In genomic region chr22:37318255-37319109, GRCh38 we compare ENCODE assay signal across 21 cellular contexts. TPM values are rescaled to one million over a fixed set of nuclear protein-coding genes. Genes with fewer than 3 reads are reported as not detected.
DNase-seq lines count a peak whose midpoint lies in the region; ATAC-seq and TF ChIP-seq lines count a peak whose summit lies in the region.
"Had no signal": no experiment of that assay in that cellular context is flagged by ENCODE, and none has a peak within 500 bp of the region (broad histone marks: within the 10 kb centered on the region; RNA-seq: fewer than 3 reads in every experiment).

No MANE protein-coding gene starts in this region.

- POLR2A ChIA-PET in AG04450 (lab: Yijun Ruan, JAX) = no interaction called here
- POLR2A ChIA-PET in HEK293 (lab: Yijun Ruan, JAX) = interaction anchor here (0.7 kb wide), 1 partner anchor 138 kb away, joined by 4 read pairs; no protein-coding TSS in a partner anchor
- POLR2A ChIA-PET in activated B cell treated with CpG ODN at 0.5 μM for 24 hours (lab: Charles Lee) = no interaction called here
- POLR2A ChIA-PET in naive thymus-derived CD4-positive, alpha-beta T cell (lab: Charles Lee) = no interaction called here

- intact Hi-C loops in activated B cell treated with CpG ODN at 0.5 μM for 24 hours (cut with micrococcal nuclease) (no loop called here), head of caudate nucleus (cut with DNase I) (loop anchor here (5.0 kb wide), 1 partner anchor 139 kb away; no protein-coding TSS in a partner anchor)
- intact Hi-C loops in naive thymus-derived CD4-positive, alpha-beta T cell (cut with micrococcal nuclease) = no loop called here

- H3K36me3 ChIP-seq in HEK293 (ENCODE audit: control insufficient read depth in 2 of 2, insufficient read depth in 1 of 2, low read length in 2 of 2) (no peaks in the 10 kb centered on the region), Karpas-422 (ENCODE audit: insufficient read depth, low read length) (no peaks in the 10 kb centered on the region)
- peaks cover 0 to 13% (median 0%) of the 10 kb centered on the region in 3 experiments for H3K36me3 ChIP-seq in naive thymus-derived CD4-positive, alpha-beta T cell (ENCODE audit: control insufficient read depth in 2 of 3, insufficient read depth in 3 of 3, low read length in 3 of 3)
- H3K36me3 ChIP-seq: right atrium auricular region, SJSA1, thoracic aorta had no signal

- H3K9ac ChIP-seq in Karpas-422 (ENCODE audit: low read length) = no peak overlapping the region

- H3K27ac ChIP-seq in AG04450 (ENCODE audit: low read depth, low read length) = no peak overlapping the region
- H3K27ac ChIP-seq in HEK293 (ENCODE audit: extremely low read depth, low read depth, low read length) = no peak overlapping the region
- no peak overlapping the region for H3K27ac ChIP-seq in naive thymus-derived CD4-positive, alpha-beta T cell (ENCODE audit: low read depth, low read length)
- no peak overlapping the region for H3K27ac ChIP-seq in Karpas-422 (ENCODE audit: low read length)
- H3K27ac ChIP-seq: neutrophil, right atrium auricular region, SJSA1, thoracic aorta had no signal

- DNase-seq in AG04450 (ENCODE audit: low read depth, low spot score) (no peak), activated B cell treated with CpG ODN at 0.5 μM for 24 hours (no peak), left kidney (ENCODE audit: low read depth, low spot score) (peak; percentile 18), head of caudate nucleus (no peak), NCI-H1417 treated with DMSO at 0.1 percent for 48 hours (lab: John Stamatoyannopoulos, UW) (no peak), Karpas-422 (no peak)
- DNase-seq in naive thymus-derived CD4-positive, alpha-beta T cell = no peak
- DNase-seq: activated CD4-positive, alpha-beta T cell treated with anti-CD3 and anti-CD28 coated beads for 36 hours; DND-41; foreskin melanocyte; left colon; NCI-H1436; NCI-H748 treated with DMSO at 0.1 percent for 48 hours; OCI-M1; T1000 had no signal

- no peak overlapping the region for H3K4me3 ChIP-seq in AG04450 (ENCODE audit: low read depth, low read length)
- no peak overlapping the region for H3K4me3 ChIP-seq in HEK293 (ENCODE audit: low read depth, low read length)
- H3K4me3 ChIP-seq in naive thymus-derived CD4-positive, alpha-beta T cell (ENCODE audit: low read length) = no peak overlapping the region
- no peak overlapping the region for H3K4me3 ChIP-seq in Karpas-422 (ENCODE audit: low read length)
- H3K4me3 ChIP-seq: right atrium auricular region, SJSA1, thoracic aorta had no signal

- TF ChIP-seq CTCF in AG04450 (IDR thresholded peaks at IDR 0.05; ENCODE audit: low read depth, low read length) (peak; percentile 17; the same call in 1 of the 2 replicates), HEK293 (tag by site-specific recombination; IDR thresholded peaks at IDR 0.05) (no peak), activated B cell treated with CpG ODN at 0.5 μM for 24 hours (IDR thresholded peaks at IDR 0.05) (no peak)

- peak overlapping the region; percentile 30 for H3K27ac Mint-ChIP-seq in activated B cell treated with CpG ODN at 0.5 μM for 24 hours
- peak overlapping the region in 1 of 9 donors; percentile 71 for H3K27ac Mint-ChIP-seq in naive thymus-derived CD4-positive, alpha-beta T cell
- H3K27ac Mint-ChIP-seq: activated CD4-positive, alpha-beta T cell treated with anti-CD3 and anti-CD28 coated beads for 36 hours; stimulated activated memory B cell treated with anti-CD40 and anti-IgM and Interleukin-4, amounts not matched to agents 10 μg/mL and 1 μg/mL and 100 μg/mL, for 72 hours had no signal

- peaks cover 14% of the 10 kb centered on the region for H3K27me3 Mint-ChIP-seq in activated B cell treated with CpG ODN at 0.5 μM for 24 hours
- H3K27me3 Mint-ChIP-seq in naive thymus-derived CD4-positive, alpha-beta T cell = peaks cover under 1 to 29% (median 1%) of the 10 kb centered on the region in 5 donors

- H3K36me3 Mint-ChIP-seq in activated B cell treated with CpG ODN at 0.5 μM for 24 hours (ENCODE audit: low read depth) = peaks cover 8% of the 10 kb centered on the region
- H3K36me3 Mint-ChIP-seq in naive thymus-derived CD4-positive, alpha-beta T cell = peaks cover 0 to 9% (median 0%) of the 10 kb centered on the region in 5 donors
- H3K36me3 Mint-ChIP-seq: stimulated activated memory B cell treated with anti-CD40 and anti-IgM and Interleukin-4, amounts not matched to agents 10 μg/mL and 1 μg/mL and 100 μg/mL, for 72 hours had no signal

- CTCF ChIA-PET in AG04450 (lab: Charles Lee) = interaction anchor here (1.0 to 5.4 kb wide), 7 partner anchors 13 to 243 kb away, joined by 3 to 154 read pairs (median 4); no protein-coding TSS in a partner anchor
- CTCF ChIA-PET in HEK293 (lab: Yijun Ruan, JAX) = interaction anchor here (0.9 to 7.0 kb wide), 14 partner anchors 14 to 274 kb away, joined by 3 to 273 read pairs (median 7); no protein-coding TSS in a partner anchor
- CTCF ChIA-PET in activated B cell treated with CpG ODN at 0.5 μM for 24 hours (lab: Charles Lee) = interaction anchor here (0.8 to 5.4 kb wide), 8 partner anchors 9 to 274 kb away, joined by 4 to 45 read pairs (median 5); no protein-coding TSS in a partner anchor
- CTCF ChIA-PET in naive thymus-derived CD4-positive, alpha-beta T cell (lab: Charles Lee) = interaction anchor here (0.5 to 3.7 kb wide), 7 partner anchors 11 to 274 kb away, joined by 3 to 33 read pairs (median 6); no protein-coding TSS in a partner anchor

- H4K20me1 ChIP-seq in Karpas-422 (ENCODE audit: insufficient read depth, low read depth, low read length) = no peaks in the 10 kb centered on the region

- H3K27me3 ChIP-seq in AG04450 (ENCODE audit: control insufficient read depth, insufficient read depth, low read length) (no peaks in the 10 kb centered on the region), Karpas-422 (ENCODE audit: low read length) (no peaks in the 10 kb centered on the region)
- H3K27me3 ChIP-seq in naive thymus-derived CD4-positive, alpha-beta T cell (ENCODE audit: control insufficient read depth in 2 of 2, insufficient read depth in 2 of 2, low read length in 2 of 2) = no peaks in the 10 kb centered on the region
- H3K27me3 ChIP-seq: right atrium auricular region had no signal

- no peak overlapping the region for H2AFZ ChIP-seq in Karpas-422 (ENCODE audit: low read length)

- H3K9me2 ChIP-seq in Karpas-422 (replicated peaks; ENCODE audit: insufficient read depth, low read length) = no peaks in the 10 kb centered on the region

- no peak overlapping the region for H3K4me2 ChIP-seq in Karpas-422 (ENCODE audit: low read depth, low read length, poor library complexity, severe bottlenecking)

- no peaks in the 10 kb centered on the region for H3K9me3 Mint-ChIP-seq in activated B cell treated with CpG ODN at 0.5 μM for 24 hours
- H3K9me3 Mint-ChIP-seq in naive thymus-derived CD4-positive, alpha-beta T cell = no peaks in the 10 kb centered on the region
- H3K9me3 Mint-ChIP-seq: stimulated activated memory B cell treated with anti-CD40 and anti-IgM and Interleukin-4, amounts not matched to agents 10 μg/mL and 1 μg/mL and 100 μg/mL, for 72 hours had no signal

- no peak for ATAC-seq in activated B cell treated with CpG ODN at 0.5 μM for 24 hours (ENCODE audit: low read depth)
- ATAC-seq in naive thymus-derived CD4-positive, alpha-beta T cell = no peak
- ATAC-seq: activated CD4-positive, alpha-beta T cell treated with anti-CD3 and anti-CD28 coated beads for 36 hours; left colon; stimulated activated memory B cell treated with anti-CD40 and anti-IgM and Interleukin-4, amounts not matched to agents 10 μg/mL and 1 μg/mL and 100 μg/mL, for 72 hours had no signal

- H3K9me3 ChIP-seq in AG04450 (ENCODE audit: control insufficient read depth, insufficient read depth, low read length) (no peaks in the 10 kb centered on the region), HEK293 (ENCODE audit: control insufficient read depth, insufficient read depth, low read depth, low read length) (no peaks in the 10 kb centered on the region), Karpas-422 (ENCODE audit: low read length) (no peaks in the 10 kb centered on the region)
- no peaks in the 10 kb centered on the region for H3K9me3 ChIP-seq in naive thymus-derived CD4-positive, alpha-beta T cell (ENCODE audit: control insufficient read depth in 2 of 3, low read length in 3 of 3)
- H3K9me3 ChIP-seq: neutrophil, right atrium auricular region, SJSA1, thoracic aorta had no signal

- H3K79me2 ChIP-seq in Karpas-422 (ENCODE audit: low read length) = no peaks in the 10 kb centered on the region

- H3K4me1 Mint-ChIP-seq in activated B cell treated with CpG ODN at 0.5 μM for 24 hours = peaks cover 23% of the 10 kb centered on the region
- H3K4me1 Mint-ChIP-seq in naive thymus-derived CD4-positive, alpha-beta T cell = peaks cover 18 to 37% (median 34%) of the 10 kb centered on the region in 7 donors

- no peak overlapping the region for H3K4me3 Mint-ChIP-seq in activated B cell treated with CpG ODN at 0.5 μM for 24 hours
- no peak overlapping the region for H3K4me3 Mint-ChIP-seq in naive thymus-derived CD4-positive, alpha-beta T cell
- H3K4me3 Mint-ChIP-seq: activated CD4-positive, alpha-beta T cell treated with anti-CD3 and anti-CD28 coated beads for 36 hours; stimulated activated memory B cell treated with anti-CD40 and anti-IgM and Interleukin-4, amounts not matched to agents 10 μg/mL and 1 μg/mL and 100 μg/mL, for 72 hours had no signal

- H3K4me1 ChIP-seq in HEK293 (ENCODE audit: control insufficient read depth, insufficient read depth, low read length) (no peaks in the 10 kb centered on the region), Karpas-422 (ENCODE audit: low read length) (no peaks in the 10 kb centered on the region)
- H3K4me1 ChIP-seq in naive thymus-derived CD4-positive, alpha-beta T cell (ENCODE audit: control insufficient read depth in 2 of 2, insufficient read depth in 2 of 2, low read length in 2 of 2) = peaks cover 21 to 31% of the 10 kb centered on the region in 2 donors
- H3K4me1 ChIP-seq: right atrium auricular region had no signal

TF ChIP-seq in HEK293, 187 proteins besides CTCF, POLR2A, EP300 and RAD21:
- TF ChIP-seq ZIC2 (tag by site-specific recombination; IDR thresholded peaks at IDR 0.05) (peak; percentile 46; the same call in 1 of the 2 replicates), HOXA7 (CRISPR knock-in tag; IDR thresholded peaks at IDR 0.05; ENCODE audit: borderline replicate concordance) (no peak), ZNF350 (tag by site-specific recombination; IDR thresholded peaks at IDR 0.05) (no peak), ZBTB1 (tag by site-specific recombination; IDR thresholded peaks at IDR 0.05) (no peak)

RNA-seq across cellular contexts. Expression of gene CYTH4, which starts 36.2 kb away (rescaled TPM):
- 0.33 and 0.82 TPM in 2 replicates for polyA plus RNA-seq in AG04450 (2011; rRNA removed)
- 0.48 and 3.1 TPM in 2 replicates for polyA minus RNA-seq in AG04450 (2011; rRNA and poly(A)+ RNA removed)
- 37.2 and 40.3 TPM in 2 replicates for total RNA-seq in activated B cell treated with CpG ODN at 0.5 μM for 24 hours
- 100 to 1,000 TPM; 123 to 227 (median 214) TPM for total RNA-seq in naive thymus-derived CD4-positive, alpha-beta T cell
- polyA plus RNA-seq in naive thymus-derived CD4-positive, alpha-beta T cell = 10 to 100 TPM; 49.5 to 71.1 TPM
- 11.1 and 12.6 TPM in 2 replicates for total RNA-seq in Karpas-422 (2014; rRNA removed; shearing (Covaris generic); ENCODE audit: low replicate concordance)
